ENCODE assay signal across 1 cellular context in genomic region chr10:30827531-30828120, GRCh38.
TF ChIP-seq lines count a peak whose summit lies in the region.

No MANE protein-coding gene starts in this region.

TF ChIP-seq in GM23338, 12 proteins besides CTCF, POLR2A, EP300 and RAD21:
- TF ChIP-seq ZNF331 (CRISPR knock-in tag; IDR thresholded peaks at IDR 0.05; ENCODE audit: low read depth) (no peak), STAT1 (IDR thresholded peaks at IDR 0.05; ENCODE audit: unreplicated experiment) (no peak), ZNF114 (CRISPR knock-in tag; IDR thresholded peaks at IDR 0.05) (no peak), EZH2phosphoT487 (IDR thresholded peaks at IDR 0.05; ENCODE audit: unreplicated experiment) (no peak), EZH2 (IDR thresholded peaks at IDR 0.05; ENCODE audit: low read depth, unreplicated experiment) (no peak), NANOG (IDR thresholded peaks at IDR 0.05; ENCODE audit: borderline replicate concordance) (no peak), CREB1 (CRISPR knock-in tag; IDR thresholded peaks at IDR 0.05; ENCODE audit: low read depth) (no peak), REST (IDR thresholded peaks at IDR 0.05; ENCODE audit: unreplicated experiment) (no peak), ETS1 (IDR thresholded peaks at IDR 0.05) (no peak), ZNF462 (CRISPR knock-in tag; IDR thresholded peaks at IDR 0.05) (no peak), POLR2AphosphoS5 (IDR thresholded peaks at IDR 0.05; ENCODE audit: low read depth) (no peak), JUNB (IDR thresholded peaks at IDR 0.05; ENCODE audit: unreplicated experiment) (no peak)
